Comparison of ENCODE assay signal across 21 cellular contexts in genomic region chr2:235570966-235571692, GRCh38.
DNase-seq lines count a peak whose midpoint lies in the region; ATAC-seq and TF ChIP-seq lines count a peak whose summit lies in the region.
"Had no signal": no experiment of that assay in that cellular context is flagged by ENCODE, and none has a peak within 500 bp of the region (broad histone marks: within the 10 kb centered on the region; RNA-seq: fewer than 3 reads in every experiment).

No MANE protein-coding gene starts in this region.

- CTCF ChIA-PET in WTC11 (lab: Charles Lee): interaction anchor here (0.5 kb wide), 1 partner anchor 7 kb away, joined by 3 read pairs; no protein-coding TSS in a partner anchor

- DNase-seq in H9 (no peak), WTC11 (ENCODE audit: low spot score) (no peak), lower lobe of right lung (no peak), brain microvascular endothelial cell (no peak), caudate nucleus (lab: John Stamatoyannopoulos, UW) (no peak)
- no peak for DNase-seq in activated T-helper 1 cell treated with anti-CD3 and anti-CD28 coated beads, Interleukin-12 subunit alpha, Interleukin-12 subunit beta, Interleukin-2, Interleukin-4 antibody, amounts not matched to agents 30 ng/mL and 10 ng/mL and 1 ng/mL, durations not matched to agents 14 hours and 24 hours and 36 hours (ENCODE audit: low spot score)
- no peak for DNase-seq in activated CD4-positive, alpha-beta T cell treated with anti-CD3 and anti-CD28 coated beads, Interleukin-2, amount 50 U/mL, for 1 hour
- DNase-seq: activated CD4-positive, alpha-beta T cell treated with anti-CD3 and anti-CD28 coated beads, Interleukin-2, amount 10 ng/mL, durations not matched to agents 24 days and 14 days; anterior cingulate cortex; dermis blood vessel endothelial cell; DND-41; glutamatergic neuron; naive thymus-derived CD4-positive, alpha-beta T cell; NCI-H1694 treated with DMSO at 0.1 percent for 48 hours; NCI-H526; occipital lobe; SK-N-SH; upper lobe of right lung had no signal

- no peak for ATAC-seq in WTC11
- ATAC-seq in lower lobe of right lung: no peak
- ATAC-seq: naive thymus-derived CD4-positive, alpha-beta T cell; upper lobe of right lung had no signal

- no peak overlapping the region for H2BK15ac ChIP-seq in H9 (ENCODE audit: low read depth, low read length)

- H2BK12ac ChIP-seq in H9 (ENCODE audit: insufficient read length, low read depth, low read length): no peak overlapping the region

- H3K4me3 Mint-ChIP-seq in H9 (no peak overlapping the region), WTC11 (no peak overlapping the region)
- no peak overlapping the region for H3K4me3 Mint-ChIP-seq in activated T-helper 1 cell treated with anti-CD3 and anti-CD28 coated beads, Interleukin-12 subunit alpha, Interleukin-12 subunit beta, Interleukin-2, Interleukin-4 antibody, amounts not matched to agents 30 ng/mL and 10 ng/mL and 1 ng/mL, durations not matched to agents 14 hours and 24 hours and 36 hours
- H3K4me3 Mint-ChIP-seq: activated CD4-positive, alpha-beta T cell treated with anti-CD3 and anti-CD28 coated beads, Interleukin-2, amount 10 ng/mL, durations not matched to agents 24 days and 14 days; activated naive CD4-positive, alpha-beta T cell treated with anti-CD3 and anti-CD28 coated beads, Interleukin-2, amount 50 U/mL, for 24 hours; naive thymus-derived CD4-positive, alpha-beta T cell had no signal

- no peak overlapping the region for H3K27ac ChIP-seq in BLaER1
- no peak overlapping the region for H3K27ac ChIP-seq in H9 (ENCODE audit: insufficient read length, low read depth, low read length)
- peak overlapping the region; percentile 11 for H3K27ac ChIP-seq in lower lobe of right lung
- H3K27ac ChIP-seq in brain microvascular endothelial cell: no peak overlapping the region
- H3K27ac ChIP-seq in caudate nucleus (ENCODE audit: low read depth, low read length): no peak overlapping the region
- H3K27ac ChIP-seq: cardiac muscle cell, upper lobe of right lung had no signal

- H4K20me1 ChIP-seq in BLaER1 (peaks cover 69% of the 10 kb centered on the region), H9 (ENCODE audit: control insufficient read depth, insufficient read depth, insufficient read length) (no peaks in the 10 kb centered on the region)

- H4K5ac ChIP-seq in H9 (ENCODE audit: insufficient read length, low read depth, low read length): no peak overlapping the region

- H3K27me3 ChIP-seq in BLaER1 (no peaks in the 10 kb centered on the region; the same call in 1 of the 2 replicates), H9 (ENCODE audit: insufficient read depth, low read length) (no peaks in the 10 kb centered on the region), lower lobe of right lung (ENCODE audit: low read depth) (no peaks in the 10 kb centered on the region), brain microvascular endothelial cell (replicated peaks) (no peaks in the 10 kb centered on the region)
- H3K27me3 ChIP-seq: cardiac muscle cell, upper lobe of right lung had no signal

- H3T11ph ChIP-seq in H9 (ENCODE audit: low read length): no peak overlapping the region

- H3K4me2 ChIP-seq in BLaER1: peak overlapping the region; percentile 42
- H3K4me2 ChIP-seq in H9 (ENCODE audit: insufficient read depth, insufficient read length, low read length): no peak overlapping the region

- WGBS in H9 (ENCODE audit: extremely low coverage, insufficient read length, low lambda C conversion rate): no CpG with 5 or more reads among the region's 9 CpGs

- H3K9me3 Mint-ChIP-seq in H9: peaks cover 7 to 8% of the 10 kb centered on the region in 2 experiments
- H3K9me3 Mint-ChIP-seq in WTC11: peaks cover 9% of the 10 kb centered on the region
- peaks cover 3% of the 10 kb centered on the region for H3K9me3 Mint-ChIP-seq in activated T-helper 1 cell treated with anti-CD3 and anti-CD28 coated beads, Interleukin-12 subunit alpha, Interleukin-12 subunit beta, Interleukin-2, Interleukin-4 antibody, amounts not matched to agents 30 ng/mL and 10 ng/mL and 1 ng/mL, durations not matched to agents 14 hours and 24 hours and 36 hours
- H3K9me3 Mint-ChIP-seq: activated CD4-positive, alpha-beta T cell treated with anti-CD3 and anti-CD28 coated beads, Interleukin-2, amount 10 ng/mL, durations not matched to agents 24 days and 14 days; activated naive CD4-positive, alpha-beta T cell treated with anti-CD3 and anti-CD28 coated beads, Interleukin-2, amount 50 U/mL, for 24 hours had no signal

- H3K27ac Mint-ChIP-seq in H9 (peak overlapping the region in 2 of 3 experiments; percentile 23 to 74; a peak in 1 of 7 replicates), WTC11 (0 out of 2 replicates have a peak overlapping the region, but pooled peaks have one; percentile 60)
- no peak overlapping the region for H3K27ac Mint-ChIP-seq in activated T-helper 1 cell treated with anti-CD3 and anti-CD28 coated beads, Interleukin-12 subunit alpha, Interleukin-12 subunit beta, Interleukin-2, Interleukin-4 antibody, amounts not matched to agents 30 ng/mL and 10 ng/mL and 1 ng/mL, durations not matched to agents 14 hours and 24 hours and 36 hours
- H3K27ac Mint-ChIP-seq: activated CD4-positive, alpha-beta T cell treated with anti-CD3 and anti-CD28 coated beads, Interleukin-2, amount 10 ng/mL, durations not matched to agents 24 days and 14 days; activated naive CD4-positive, alpha-beta T cell treated with anti-CD3 and anti-CD28 coated beads, Interleukin-2, amount 50 U/mL, for 24 hours; naive thymus-derived CD4-positive, alpha-beta T cell had no signal

- H3K4me3 ChIP-seq in BLaER1 (no peak overlapping the region), lower lobe of right lung (no peak overlapping the region), brain microvascular endothelial cell (ENCODE audit: low read depth, low read length) (no peak overlapping the region)
- H3K4me3 ChIP-seq: cardiac muscle cell, upper lobe of right lung had no signal

- H4K91ac ChIP-seq in H9 (ENCODE audit: insufficient read length, low read depth, low read length): no peak overlapping the region

- no peak overlapping the region for H3K4ac ChIP-seq in H9 (ENCODE audit: low read depth, low read length)

- H2BK20ac ChIP-seq in H9 (ENCODE audit: low read depth, low read length, poor library complexity, severe bottlenecking): no peak overlapping the region

- no peak overlapping the region for H3K18ac ChIP-seq in H9 (ENCODE audit: insufficient read length, low read depth, low read length)

- TF ChIP-seq CTCF in H9 (conservative IDR thresholded peaks at IDR 0.05): no peak
- no peak for TF ChIP-seq CTCF in WTC11 (IDR thresholded peaks at IDR 0.05)
- TF ChIP-seq CTCF in lower lobe of right lung (IDR thresholded peaks at IDR 0.05): no peak
- TF ChIP-seq CTCF in brain microvascular endothelial cell (IDR thresholded peaks at IDR 0.05; ENCODE audit: low read depth, low read length, missing control alignments): no peak

- no peak overlapping the region for H3K14ac ChIP-seq in H9 (ENCODE audit: insufficient read depth, low read length)

- in situ Hi-C loops in brain microvascular endothelial cell (cut with HindIII; ENCODE audit: low pct_ligation_motif_present, low sequenced_read_pairs): no loop called here

- H3K9ac ChIP-seq in BLaER1: no peak overlapping the region
- no peak overlapping the region for H3K9ac ChIP-seq in H9 (ENCODE audit: extremely low read depth, insufficient read length, low read length)
- H3K9ac ChIP-seq: SK-N-SH had no signal

- H3K9me3 ChIP-seq in BLaER1 (peaks cover 25% of the 10 kb centered on the region), H9 (ENCODE audit: control insufficient read depth, low read depth, low read length) (peaks cover 7% of the 10 kb centered on the region), lower lobe of right lung (peaks cover 4% of the 10 kb centered on the region)
- H3K9me3 ChIP-seq: SK-N-SH, upper lobe of right lung had no signal

- no peaks in the 10 kb centered on the region for H3K79me1 ChIP-seq in H9 (ENCODE audit: insufficient read depth, low read depth, low read length, poor library complexity, severe bottlenecking)

- H3K36me3 Mint-ChIP-seq in H9 (ENCODE audit: insufficient read depth in 1 of 3, low read depth in 3 of 3): peaks cover 10 to 19% (median 10%) of the 10 kb centered on the region in 3 experiments
- H3K36me3 Mint-ChIP-seq in WTC11: peaks cover 15% of the 10 kb centered on the region
- no peaks in the 10 kb centered on the region for H3K36me3 Mint-ChIP-seq in activated T-helper 1 cell treated with anti-CD3 and anti-CD28 coated beads, Interleukin-12 subunit alpha, Interleukin-12 subunit beta, Interleukin-2, Interleukin-4 antibody, amounts not matched to agents 30 ng/mL and 10 ng/mL and 1 ng/mL, durations not matched to agents 14 hours and 24 hours and 36 hours (ENCODE audit: low read depth)
- H3K36me3 Mint-ChIP-seq: activated naive CD4-positive, alpha-beta T cell treated with anti-CD3 and anti-CD28 coated beads, Interleukin-2, amount 50 U/mL, for 24 hours; naive thymus-derived CD4-positive, alpha-beta T cell had no signal

- POLR2A ChIA-PET in WTC11 (lab: Charles Lee): no interaction called here

- no peak overlapping the region for H3K56ac ChIP-seq in H9 (ENCODE audit: insufficient read length, low read depth, low read length)

- no peak overlapping the region for H2AK5ac ChIP-seq in H9 (ENCODE audit: insufficient read length, low read length)

- no peak overlapping the region for H4K8ac ChIP-seq in H9 (replicated peaks; ENCODE audit: insufficient read length, low read depth, low read length)

- H3K27me3 Mint-ChIP-seq in H9 (ENCODE audit: low read depth): no peaks in the 10 kb centered on the region; the same call in 1 of the 2 replicates
- H3K27me3 Mint-ChIP-seq in WTC11 (ENCODE audit: low read depth): no peaks in the 10 kb centered on the region
- peaks cover 4% of the 10 kb centered on the region for H3K27me3 Mint-ChIP-seq in activated T-helper 1 cell treated with anti-CD3 and anti-CD28 coated beads, Interleukin-12 subunit alpha, Interleukin-12 subunit beta, Interleukin-2, Interleukin-4 antibody, amounts not matched to agents 30 ng/mL and 10 ng/mL and 1 ng/mL, durations not matched to agents 14 hours and 24 hours and 36 hours (ENCODE audit: insufficient read depth)
- H3K27me3 Mint-ChIP-seq: activated CD4-positive, alpha-beta T cell treated with anti-CD3 and anti-CD28 coated beads, Interleukin-2, amount 10 ng/mL, durations not matched to agents 24 days and 14 days had no signal

- intact Hi-C loops in lower lobe of right lung (cut with DNase I): no loop called here
- intact Hi-C loops in activated T-helper 1 cell treated with anti-CD3 and anti-CD28 coated beads, Interleukin-12 subunit alpha, Interleukin-12 subunit beta, Interleukin-2, Interleukin-4 antibody, amounts not matched to agents 30 ng/mL and 10 ng/mL and 1 ng/mL, durations not matched to agents 14 hours and 24 hours and 36 hours (cut with micrococcal nuclease): no loop called here

- no peak overlapping the region for H2BK120ac ChIP-seq in H9 (ENCODE audit: low read depth, low read length, poor library complexity, severe bottlenecking)

- H3K4me1 ChIP-seq in BLaER1 (peaks cover 51% of the 10 kb centered on the region), H9 (ENCODE audit: insufficient read depth, low read length) (0 out of 2 replicates have a peak, but pooled peaks cover 2% of the 10 kb centered on the region), lower lobe of right lung (peaks cover 27% of the 10 kb centered on the region)

- no peak overlapping the region for H3K23ac ChIP-seq in H9 (ENCODE audit: insufficient read length, low read depth, low read length)

- H3K79me2 ChIP-seq in H9 (ENCODE audit: insufficient read depth, low read length): peaks cover 5% of the 10 kb centered on the region; the same call in 1 of the 2 replicates

- H3K36me3 ChIP-seq in BLaER1 (peaks cover 26% of the 10 kb centered on the region), lower lobe of right lung (no peaks in the 10 kb centered on the region), brain microvascular endothelial cell (replicated peaks) (no peaks in the 10 kb centered on the region)
- H3K36me3 ChIP-seq: cardiac muscle cell, upper lobe of right lung had no signal

- no peak overlapping the region for H2AFZ ChIP-seq in H9 (ENCODE audit: low read length)

- peaks cover 46 to 52% of the 10 kb centered on the region in 2 experiments for H3K4me1 Mint-ChIP-seq in H9
- H3K4me1 Mint-ChIP-seq in WTC11: peaks cover 60% of the 10 kb centered on the region
- no peaks in the 10 kb centered on the region for H3K4me1 Mint-ChIP-seq in activated T-helper 1 cell treated with anti-CD3 and anti-CD28 coated beads, Interleukin-12 subunit alpha, Interleukin-12 subunit beta, Interleukin-2, Interleukin-4 antibody, amounts not matched to agents 30 ng/mL and 10 ng/mL and 1 ng/mL, durations not matched to agents 14 hours and 24 hours and 36 hours (ENCODE audit: low read depth)
- H3K4me1 Mint-ChIP-seq: activated naive CD4-positive, alpha-beta T cell treated with anti-CD3 and anti-CD28 coated beads, Interleukin-2, amount 50 U/mL, for 24 hours had no signal

- H3K23me2 ChIP-seq in H9 (ENCODE audit: insufficient read length, low read depth, low read length, poor library complexity, severe bottlenecking): no peaks in the 10 kb centered on the region

- no peak overlapping the region for H2BK5ac ChIP-seq in H9 (ENCODE audit: insufficient read length, low read length)
